Comparison of ENCODE assay signal across 29 cellular contexts in the genomic region with DNA sequence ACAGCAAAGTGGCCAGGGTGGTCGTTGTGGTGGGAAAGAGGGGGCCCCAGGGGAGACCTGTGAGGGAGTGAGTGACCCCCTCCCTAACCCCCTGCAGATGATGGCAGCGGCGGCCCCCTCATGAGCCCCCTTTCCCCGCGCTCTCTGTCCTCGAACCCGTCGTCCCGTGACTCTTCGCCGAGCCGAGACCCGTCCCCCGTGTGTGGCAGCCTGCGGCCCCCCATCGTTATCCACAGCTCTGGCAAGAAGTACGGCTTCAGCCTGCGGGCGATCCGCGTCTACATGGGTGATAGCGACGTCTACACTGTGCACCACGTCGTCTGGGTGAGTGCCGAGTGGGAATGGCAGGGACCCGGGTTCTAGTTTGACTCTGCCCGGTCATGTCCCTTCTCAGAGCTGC. TPM values are rescaled to one million over a fixed set of nuclear protein-coding genes. Genes with fewer than 3 reads are reported as not detected.
"Had no signal": no experiment of that assay in that cellular context is flagged by ENCODE, and none has a peak within 500 bp of the region (broad histone marks: within the 10 kb centered on the region; RNA-seq: fewer than 3 reads in every experiment).

No MANE protein-coding gene starts in this region.

- H3K27me3 ChIP-seq: neural progenitor cell, ovary, right atrium auricular region, right lobe of liver, stomach, testis, thyroid gland, transverse colon, upper lobe of left lung, vagina had no signal

- ATAC-seq: natural killer cell; right lobe of liver; stimulated activated memory B cell treated with anti-CD40 and anti-IgM and Interleukin-4, amounts not matched to agents 10 μg/mL and 1 μg/mL and 100 μg/mL, for 72 hours; stimulated activated naive CD8-positive, alpha-beta T cell treated with anti-CD3 and anti-CD28 coated beads, Interleukin-15, Interleukin-2, amounts not matched to agents 100 U/mL and 50 U/mL, for 24 hours had no signal

- H3K27me3 Mint-ChIP-seq: naive B cell; progenitor cell of endocrine pancreas; stimulated activated memory B cell treated with anti-CD40 and anti-IgM and Interleukin-4, amounts not matched to agents 10 μg/mL and 1 μg/mL and 100 μg/mL, for 72 hours had no signal

- H3K36me3 ChIP-seq: ovary had no signal

- H3K9me3 ChIP-seq: left ventricle myocardium inferior, ovary, right atrium auricular region, right lobe of liver, stomach, testis, thyroid gland, transverse colon, upper lobe of left lung, vagina had no signal

- H3K27ac ChIP-seq: left ventricle myocardium inferior, neural progenitor cell, ovary, right atrium auricular region, right lobe of liver, stomach, testis, thyroid gland, transverse colon, upper lobe of left lung, vagina had no signal

- H3K9me3 Mint-ChIP-seq: natural killer cell; nephron progenitor cell; neural progenitor cell; stimulated activated memory B cell treated with anti-CD40 and anti-IgM and Interleukin-4, amounts not matched to agents 10 μg/mL and 1 μg/mL and 100 μg/mL, for 72 hours had no signal

- H3K9ac ChIP-seq: neural progenitor cell had no signal

- H3K4me2 ChIP-seq: neural progenitor cell, smooth muscle cell had no signal

- H3K4me3 Mint-ChIP-seq: mesothelial cell of epicardium; natural killer cell; nephron progenitor cell; neural progenitor cell; stimulated activated memory B cell treated with anti-CD40 and anti-IgM and Interleukin-4, amounts not matched to agents 10 μg/mL and 1 μg/mL and 100 μg/mL, for 72 hours had no signal

- DNase-seq: islet precursor cell; left ventricle myocardium inferior; mesendoderm; naive B cell; natural killer cell; nephron progenitor cell; ovary; right lobe of liver; stimulated activated CD4-positive, alpha-beta T cell treated with anti-CD3 and anti-CD28 coated beads, Interleukin-1b, Interleukin-23, amount 100 ng/mL, for 48 hours; stimulated activated CD4-positive, alpha-beta T cell treated with anti-CD3 and anti-CD28 coated beads, Interleukin-2, amount 100 ng/mL, for 48 hours; stimulated activated CD4-positive, alpha-beta T cell treated with anti-CD3 and anti-CD28 coated beads, Interleukin-4, amount 100 ng/mL, for 4 hours; stimulated activated CD8-positive, alpha-beta memory T cell treated with anti-CD3 and anti-CD28 coated beads, Interleukin-4, amount 100 ng/mL, for 48 hours; stimulated activated naive CD8-positive, alpha-beta T cell treated with anti-CD3 and anti-CD28 coated beads, Interleukin-15, Interleukin-2, amounts not matched to agents 100 U/mL and 50 U/mL, for 24 hours; stomach; testis; thyroid gland; transverse colon had no signal

- H3K4me3 ChIP-seq: left ventricle myocardium inferior, lung, neural progenitor cell, ovary, right atrium auricular region, right lobe of liver, smooth muscle cell, stomach, testis, thyroid gland, transverse colon, upper lobe of left lung, vagina had no signal

- H3K27ac Mint-ChIP-seq: mesothelial cell of epicardium; nephron progenitor cell; neural progenitor cell; progenitor cell of endocrine pancreas; stimulated activated memory B cell treated with anti-CD40 and anti-IgM and Interleukin-4, amounts not matched to agents 10 μg/mL and 1 μg/mL and 100 μg/mL, for 72 hours had no signal

- H3K4me1 Mint-ChIP-seq: mesothelial cell of epicardium, nephron progenitor cell, neural progenitor cell had no signal

- H2AFZ ChIP-seq: neural progenitor cell had no signal

- H3K4me1 ChIP-seq: left ventricle myocardium inferior, neural progenitor cell, right atrium auricular region, stomach, testis, thyroid gland, transverse colon, upper lobe of left lung, vagina had no signal

RNA-seq across cellular contexts. Expression of gene IFI30, which starts 28.7 kb away (rescaled TPM):
- total RNA-seq: progenitor cell of endocrine pancreas had no signal

RNA-seq across cellular contexts. Expression of gene IL12RB1, which starts 58.2 kb away (rescaled TPM):
- total RNA-seq: kidney epithelial cell, mesothelial cell of epicardium, progenitor cell of endocrine pancreas, pulmonary artery endothelial cell, renal cortical epithelial cell, smooth muscle cell, vagina had no signal
- polyA plus RNA-seq: smooth muscle cell had no signal
